Comparison of ENCODE assay signal across 8 cellular contexts in the genomic region with DNA sequence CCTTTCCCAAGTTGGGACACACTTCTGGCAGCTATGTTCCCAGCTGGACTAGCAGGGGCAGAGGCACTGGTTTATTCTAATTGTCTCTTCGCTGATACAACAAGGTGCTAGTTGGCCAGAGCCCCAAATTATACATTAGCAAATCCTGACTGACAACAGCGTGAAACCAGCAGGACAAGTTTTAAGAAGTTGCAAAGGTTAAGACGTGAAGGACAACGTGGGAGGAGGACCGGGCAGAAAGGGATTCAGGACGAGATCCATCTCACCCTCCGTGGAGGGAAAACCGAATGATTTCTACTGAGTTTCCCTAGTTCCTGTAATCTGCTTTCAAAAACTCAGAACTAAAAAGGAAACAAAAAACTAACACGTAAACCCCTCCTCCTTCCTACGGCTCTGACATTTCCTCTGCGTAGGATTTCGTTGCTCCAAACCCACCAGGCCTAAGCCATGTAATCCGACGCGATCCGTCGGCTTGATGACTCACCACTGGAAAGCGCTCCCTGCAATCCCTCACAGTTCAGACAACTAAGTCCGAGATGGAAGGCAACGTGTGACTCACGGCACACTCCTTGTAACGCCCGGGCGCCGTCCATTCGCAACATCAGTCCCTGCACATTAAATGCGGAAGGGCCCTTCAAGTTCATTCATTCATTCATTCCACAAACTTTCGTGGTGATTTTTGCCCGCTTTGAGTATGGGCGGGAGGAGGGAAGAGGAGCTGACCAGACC. TPM values are rescaled to one million over a fixed set of nuclear protein-coding genes. Genes with fewer than 3 reads are reported as not detected.
DNase-seq lines count a peak whose midpoint lies in the region; ATAC-seq and TF ChIP-seq lines count a peak whose summit lies in the region.

No MANE protein-coding gene starts in this region.

- H3K36me3 ChIP-seq in smooth muscle cell (ENCODE audit: low read depth) = no peaks in the 10 kb centered on the region

- H3K4me3 ChIP-seq in cardiac fibroblast (replicated peaks in 1 of 2; ENCODE audit: low read depth in 2 of 2, low read length in 2 of 2) (peak overlapping the region; percentile 57 to 58), smooth muscle cell (peak overlapping the region; percentile 63)

- H3K27ac Mint-ChIP-seq in activated B cell treated with CpG ODN at 0.5 μM for 24 hours (peak overlapping the region; percentile 97), immature natural killer cell (peak overlapping the region; percentile 98 to 100 (median 99))

- no peaks in the 10 kb centered on the region for H3K9me3 ChIP-seq in smooth muscle cell (replicated peaks; ENCODE audit: low read depth)

- H3K4me3 Mint-ChIP-seq in activated B cell treated with CpG ODN at 0.5 μM for 24 hours (peak overlapping the region; percentile 100), immature natural killer cell (peak overlapping the region; percentile 98 to 100 (median 99))

- CTCF ChIA-PET in activated B cell treated with CpG ODN at 0.5 μM for 24 hours (lab: Charles Lee) = no interaction called here

- no peaks in the 10 kb centered on the region for H3K9me3 Mint-ChIP-seq in activated B cell treated with CpG ODN at 0.5 μM for 24 hours
- no peaks in the 10 kb centered on the region for H3K9me3 Mint-ChIP-seq in immature natural killer cell

- peaks cover 42% of the 10 kb centered on the region for H3F3A ChIP-seq in smooth muscle cell (ENCODE audit: low read depth)

- peak; percentile 83 for DNase-seq in 8988T
- DNase-seq in NCI-H2227 (lab: John Stamatoyannopoulos, UW; ENCODE audit: unreplicated experiment) = peak; percentile 79
- peak; percentile 51 for DNase-seq in activated B cell treated with CpG ODN at 0.5 μM for 24 hours
- DNase-seq in cardiac fibroblast (ENCODE audit: low read depth in 2 of 2) = peak; percentile 98 to 99
- peak; percentile 67 to 76 (median 75) for DNase-seq in immature natural killer cell
- peak; percentile 62 for DNase-seq in smooth muscle cell (lab: John Stamatoyannopoulos, UW; ENCODE audit: unreplicated experiment)

- ATAC-seq in GM18519 (IDR thresholded peaks at IDR 0.05; ENCODE audit: low FRiP score, unreplicated experiment) = peak; percentile 31
- ATAC-seq in HG03064 (IDR thresholded peaks at IDR 0.05; ENCODE audit: low read depth, unreplicated experiment) = peak; percentile 52
- ATAC-seq in activated B cell treated with CpG ODN at 0.5 μM for 24 hours (ENCODE audit: low read depth) = peak; percentile 71

- H3K4me2 ChIP-seq in smooth muscle cell = peak overlapping the region; percentile 87

- H3K9ac ChIP-seq in smooth muscle cell (ENCODE audit: low read depth) = peak overlapping the region; percentile 73

- H3K27me3 Mint-ChIP-seq in activated B cell treated with CpG ODN at 0.5 μM for 24 hours (no peaks in the 10 kb centered on the region), immature natural killer cell (ENCODE audit: low read depth in 3 of 3) (peaks cover 7 to 8% (median 7%) of the 10 kb centered on the region in 3 donors)

- intact Hi-C loops in activated B cell treated with CpG ODN at 0.5 μM for 24 hours (cut with micrococcal nuclease) = loop anchor here (1.0 to 10.0 kb wide), 7 partner anchors 30 to 1043 kb away; partner anchors contain the start of genes ACAT1, ATM, C11orf65 and CUL5

- TF ChIP-seq CTCF in activated B cell treated with CpG ODN at 0.5 μM for 24 hours (IDR thresholded peaks at IDR 0.05) (no peak), cardiac fibroblast (IDR thresholded peaks at IDR 0.05; ENCODE audit: low read depth, low read length) (no peak), smooth muscle cell (IDR thresholded peaks at IDR 0.05; ENCODE audit: borderline replicate concordance, insufficient read depth, poor library complexity, severe bottlenecking) (no peak)

- H3K79me2 ChIP-seq in smooth muscle cell (ENCODE audit: low read depth) = peaks cover 35% of the 10 kb centered on the region

- H3K4me1 Mint-ChIP-seq in activated B cell treated with CpG ODN at 0.5 μM for 24 hours = peaks cover 15% of the 10 kb centered on the region
- H3K4me1 Mint-ChIP-seq in immature natural killer cell = peaks cover 15 to 33% of the 10 kb centered on the region in 2 donors

- WGBS in smooth muscle cell (ENCODE audit: low lambda C conversion rate) = under 1% methylated on average over 30 of the region's 30 CpGs

- peaks cover 4% of the 10 kb centered on the region for H3K36me3 Mint-ChIP-seq in activated B cell treated with CpG ODN at 0.5 μM for 24 hours (ENCODE audit: low read depth)
- H3K36me3 Mint-ChIP-seq in immature natural killer cell = no peaks in the 10 kb centered on the region

- POLR2A ChIA-PET in activated B cell treated with CpG ODN at 0.5 μM for 24 hours (lab: Charles Lee) = interaction anchor here (0.6 to 1.3 kb wide), 3 partner anchors 29 to 498 kb away, joined by 3 to 6 read pairs (median 6); partner anchors contain the start of gene C11orf65

- H2AFZ ChIP-seq in smooth muscle cell (ENCODE audit: low read depth) = peak overlapping the region; percentile 80

- H3K27ac ChIP-seq in smooth muscle cell (ENCODE audit: low read depth) = peak overlapping the region; percentile 91

- H3K27me3 ChIP-seq in smooth muscle cell (ENCODE audit: low read depth) = no peaks in the 10 kb centered on the region

- H3K4me1 ChIP-seq in smooth muscle cell (ENCODE audit: low read depth) = peaks cover 16% of the 10 kb centered on the region

- H4K20me1 ChIP-seq in smooth muscle cell (ENCODE audit: low read depth) = no peaks in the 10 kb centered on the region

RNA-seq across cellular contexts. Expression of gene POGLUT3, which starts 0.7 kb away (rescaled TPM):
- total RNA-seq in activated B cell treated with CpG ODN at 0.5 μM for 24 hours (3.7 TPM in 2 replicates), smooth muscle cell (50.4 and 62.9 TPM in 2 replicates)
- polyA plus RNA-seq in immature natural killer cell (10 to 100 TPM; 10.4 to 17.1 (median 16.6) TPM), smooth muscle cell (28.9 and 34.4 TPM in 2 replicates)

RNA-seq across cellular contexts. Expression of gene C11orf65, which starts 30.2 kb away (rescaled TPM):
- total RNA-seq in activated B cell treated with CpG ODN at 0.5 μM for 24 hours = 0.69 and 1.7 TPM in 2 replicates
- polyA plus RNA-seq in immature natural killer cell = 1 to 10 TPM in 1 of 3 donors, under 1 TPM in 1, not detected in 1; 0.37 to 1.7 TPM
- total RNA-seq in smooth muscle cell = 0.76 and 1.9 TPM in 2 replicates
- polyA plus RNA-seq in smooth muscle cell = 1.7 and 1.9 TPM in 2 replicates

Comparison
In these comparisons a context has a peak if more than half of its experiments do, and no peak if none do; other contexts are left out.
1. Peak in every context shown above with its lines: DNase-seq, ATAC-seq, H3K4me3 ChIP-seq and H3K27ac ChIP-seq.
2. RNA of gene POGLUT3, which starts 0.7 kb away (total RNA-seq): 50.4 to 62.9 TPM in smooth muscle cell; 3.7 TPM in activated B cell treated with CpG ODN at 0.5 μM for 24 hours; every median in the first group is over 10 times any median in the second.